15 cellular contexts compared by ENCODE assay signal in the genomic region with DNA sequence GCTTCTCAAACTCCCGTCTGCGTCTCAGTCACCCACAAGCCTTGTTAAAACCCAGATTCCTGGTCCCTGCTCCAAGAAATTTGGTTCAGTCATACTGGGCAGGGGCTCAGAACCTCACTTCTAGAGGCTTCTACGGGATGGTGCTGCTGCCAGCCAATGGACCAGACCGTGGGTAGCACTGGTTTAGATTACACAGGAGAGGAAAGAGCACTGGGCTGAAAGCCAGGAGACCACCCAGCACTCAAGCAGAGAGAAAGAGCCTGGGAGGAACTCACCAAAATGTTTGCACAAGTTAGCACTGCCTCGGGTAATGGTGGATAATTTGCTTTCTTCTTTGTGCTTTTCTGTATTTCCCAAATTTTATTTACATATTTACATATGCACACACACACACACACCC. TPM values are rescaled to one million over a fixed set of nuclear protein-coding genes. Genes with fewer than 3 reads are reported as not detected.
A peak's percentile ranks its signal among the peaks of the same experiment; 100 is the strongest.
DNase-seq lines count a peak whose midpoint lies in the region; ATAC-seq and TF ChIP-seq lines count a peak whose summit lies in the region.
"Had no signal": no experiment of that assay in that cellular context is flagged by ENCODE, and none has a peak within 500 bp of the region (broad histone marks: within the 10 kb centered on the region; RNA-seq: fewer than 3 reads in every experiment).

No MANE protein-coding gene starts in this region.

- no peak overlapping the region for H4K91ac ChIP-seq in trophoblast cell (ENCODE audit: low read depth, low read length)

- no peak overlapping the region for H2AFZ ChIP-seq in trophoblast cell (ENCODE audit: insufficient read depth, low read length, poor library complexity)

- TF ChIP-seq POLR2A in transverse colon (IDR thresholded peaks at IDR 0.05): no peak

- H3K4me2 ChIP-seq in trophoblast cell (ENCODE audit: low read length): no peak overlapping the region

- DNase-seq in NCI-H1092 treated with DMSO at 0.1 percent for 48 hours (lab: John Stamatoyannopoulos, UW): peak; percentile 63
- no peak for DNase-seq in NCI-H1092 (lab: John Stamatoyannopoulos, UW)
- peak; percentile 31 for DNase-seq in NCI-H69 (lab: John Stamatoyannopoulos, UW)
- no peak for DNase-seq in central memory CD8-positive, alpha-beta T cell (ENCODE audit: low spot score in 2 of 2)
- no peak for DNase-seq in trophoblast cell
- no peak for DNase-seq in SW 1271 (lab: John Stamatoyannopoulos, UW)
- DNase-seq in transverse colon: no peak
- DNase-seq: 8988T; ACHN; CD4-positive, alpha-beta T cell; DND-41; GDM1; GOT3; H9 had no signal

- H3K23ac ChIP-seq in trophoblast cell (ENCODE audit: low read length): no peak overlapping the region

- H3K79me1 ChIP-seq in trophoblast cell (ENCODE audit: low read length): no peaks in the 10 kb centered on the region

- H3K36me3 Mint-ChIP-seq in central memory CD8-positive, alpha-beta T cell (ENCODE audit: insufficient read depth): peaks cover 27% of the 10 kb centered on the region

- H3K4me3 Mint-ChIP-seq in central memory CD8-positive, alpha-beta T cell: no peak overlapping the region
- H3K4me3 Mint-ChIP-seq: CD4-positive, alpha-beta T cell; H9 had no signal

- H3K14ac ChIP-seq in trophoblast cell (ENCODE audit: low read length): no peak overlapping the region

- H3K9me3 Mint-ChIP-seq in central memory CD8-positive, alpha-beta T cell: no peaks in the 10 kb centered on the region
- H3K9me3 Mint-ChIP-seq: CD4-positive, alpha-beta T cell had no signal

- in situ Hi-C loops in transverse colon (cut with MboI; ENCODE audit: low pct_ligation_motif_present in 1 of 4, low pct_unique_long_range_greater_than_20kb in 1 of 4, low sequenced_read_pairs in 3 of 4): loop anchor here in 1 of 4 donors (10.0 kb wide), 1 partner anchor 57 kb away; no protein-coding TSS in a partner anchor

- H3K36me3 ChIP-seq in trophoblast cell (ENCODE audit: control insufficient read depth in 1 of 2, insufficient read depth in 2 of 2, low read length in 2 of 2) (peaks cover 20 to 23% of the 10 kb centered on the region in 2 experiments), transverse colon (no peaks in the 10 kb centered on the region)

- no CpG with 5 or more reads among the region's 5 CpGs for WGBS in trophoblast cell (ENCODE audit: extremely low coverage, insufficient coverage, insufficient read length)
- WGBS in transverse colon (ENCODE audit: low coverage in 1 of 2), 2 donors: 76% methylated on average over 5 of the region's 5 CpGs; no CpG with 5 or more reads in 1 of the 2 donors

- peak overlapping the region; percentile 11 for H4K8ac ChIP-seq in trophoblast cell (ENCODE audit: low read depth, low read length)

- H3K27ac ChIP-seq in trophoblast cell (ENCODE audit: low read depth, low read length) (no peak overlapping the region), transverse colon (no peak overlapping the region)
- H3K27ac ChIP-seq: BLaER1 treated with 17β-estradiol and CSF1 and Interleukin-3, amounts not matched to agents 10 nM and 100 nM had no signal

- no peak for TF ChIP-seq EP300 in transverse colon (IDR thresholded peaks at IDR 0.05; ENCODE audit: low read depth)

- H3K27me3 Mint-ChIP-seq in central memory CD8-positive, alpha-beta T cell: no peaks in the 10 kb centered on the region
- H3K27me3 Mint-ChIP-seq: CD4-positive, alpha-beta T cell had no signal

- no peak overlapping the region for H3K4me3 ChIP-seq in trophoblast cell (ENCODE audit: low read depth, low read length)
- no peak overlapping the region for H3K4me3 ChIP-seq in transverse colon
- H3K4me3 ChIP-seq: BLaER1 treated with 17β-estradiol and CSF1 and Interleukin-3, amounts not matched to agents 10 nM and 100 nM had no signal

- no peak overlapping the region for H4K12ac ChIP-seq in trophoblast cell (ENCODE audit: low read depth, low read length)

- H3K79me2 ChIP-seq in trophoblast cell (ENCODE audit: control insufficient read depth, insufficient read depth, low read length, poor library complexity): no peaks in the 10 kb centered on the region

- H3K9ac ChIP-seq in trophoblast cell (ENCODE audit: low read length): no peak overlapping the region
- H3K9ac ChIP-seq: BLaER1 treated with 17β-estradiol and CSF1 and Interleukin-3, amounts not matched to agents 10 nM and 100 nM had no signal

- intact Hi-C loops in transverse colon (cut with DNase I; ENCODE audit: low total_unique reads): no loop called here

- no peak overlapping the region for H2AK5ac ChIP-seq in trophoblast cell (ENCODE audit: low read length)

- H3K4me1 Mint-ChIP-seq in central memory CD8-positive, alpha-beta T cell: no peaks in the 10 kb centered on the region

- no peaks in the 10 kb centered on the region for H3K9me3 ChIP-seq in trophoblast cell (ENCODE audit: insufficient read depth, low read depth, low read length)
- no peaks in the 10 kb centered on the region for H3K9me3 ChIP-seq in transverse colon

- H3K27ac Mint-ChIP-seq in central memory CD8-positive, alpha-beta T cell (ENCODE audit: low read depth): peak overlapping the region; percentile 19
- H3K27ac Mint-ChIP-seq: CD4-positive, alpha-beta T cell had no signal

- H2BK12ac ChIP-seq in trophoblast cell (ENCODE audit: low read length): no peak overlapping the region

- no peak overlapping the region for H2BK5ac ChIP-seq in trophoblast cell (ENCODE audit: low read depth, low read length, poor library complexity)

- H3K4me1 ChIP-seq in trophoblast cell (ENCODE audit: control insufficient read depth in 1 of 2, insufficient read depth in 2 of 2, low read length in 2 of 2) (peaks cover 4 to 5% of the 10 kb centered on the region in 2 experiments), transverse colon (peaks cover 18 to 32% (median 24%) of the 10 kb centered on the region in 4 donors)

- TF ChIP-seq CTCF in transverse colon (IDR thresholded peaks at IDR 0.05): no peak

- H3K27me3 ChIP-seq in trophoblast cell (ENCODE audit: insufficient read depth, low read length) (no peaks in the 10 kb centered on the region), transverse colon (no peaks in the 10 kb centered on the region)
- H3K27me3 ChIP-seq: BLaER1 treated with 17β-estradiol and CSF1 and Interleukin-3, amounts not matched to agents 10 nM and 100 nM had no signal

- H3K18ac ChIP-seq in trophoblast cell (ENCODE audit: low read length): no peak overlapping the region

- H2BK120ac ChIP-seq in trophoblast cell (ENCODE audit: insufficient read depth, low read length, poor library complexity): no peak overlapping the region

- no peak for ATAC-seq in central memory CD8-positive, alpha-beta T cell (replicated peaks; ENCODE audit: extremely low read depth, poor library complexity, severe bottlenecking)

- no peak overlapping the region for H3K4ac ChIP-seq in trophoblast cell (ENCODE audit: low read depth, low read length)

RNA-seq across cellular contexts. Expression of a gene that starts 46.9 kb away (rescaled TPM):
- 0.07 and 0.11 TPM in 2 replicates for polyA plus RNA-seq in trophoblast cell (2013)
- 100 to 1,000 TPM in 3 of 4 donors, 10 to 100 TPM in 1; 37.8 to 700 (median 401) TPM for total RNA-seq in transverse colon
- total RNA-seq: H9 had no signal

Comparison
In these comparisons a context has a peak if more than half of its experiments do, and no peak if none do; other contexts are left out.
1. DNase-seq: peak in NCI-H1092 treated with DMSO at 0.1 percent for 48 hours (single experiment) and NCI-H69 (single experiment); none in NCI-H1092 (single experiment), central memory CD8-positive, alpha-beta T cell (0 of 2), trophoblast cell (0 of 2), SW 1271 (0 of 2) and transverse colon (single experiment).